ENCODE assay signal across 14 cellular contexts in genomic region chr6:132404736-132405135, GRCh38. TPM values are rescaled to one million over a fixed set of nuclear protein-coding genes. Genes with fewer than 3 reads are reported as not detected.
DNase-seq lines count a peak whose midpoint lies in the region; ATAC-seq and TF ChIP-seq lines count a peak whose summit lies in the region.
"Had no signal": no experiment of that assay in that cellular context is flagged by ENCODE, and none has a peak within 500 bp of the region (broad histone marks: within the 10 kb centered on the region; RNA-seq: fewer than 3 reads in every experiment).

No MANE protein-coding gene starts in this region.

- H3K27ac ChIP-seq in sigmoid colon (peak overlapping the region in 1 of 4 donors; percentile 4), aorta (ENCODE audit: low read depth in 1 of 2, low read length in 2 of 2) (no peak overlapping the region)
- H3K27ac ChIP-seq: VCaP had no signal

- WGBS in sigmoid colon, 2 donors = 37 to 44% methylated on average over 3 of the region's 3 CpGs
- 28 to 34% methylated on average over 3 of the region's 3 CpGs for WGBS in aorta, 2 donors

- H3K4me1 ChIP-seq in sigmoid colon = peaks cover 0 to 13% (median 12%) of the 10 kb centered on the region in 4 donors
- no peaks in the 10 kb centered on the region for H3K4me1 ChIP-seq in aorta (ENCODE audit: control insufficient read depth in 1 of 2, insufficient read depth in 2 of 2, low read length in 2 of 2)

- H3K27me3 ChIP-seq in sigmoid colon (peaks cover 0 to 12% (median 9%) of the 10 kb centered on the region in 3 donors), aorta (ENCODE audit: control insufficient read depth in 1 of 2, insufficient read depth in 2 of 2, low read length in 1 of 2) (no peaks in the 10 kb centered on the region)

- TF ChIP-seq POLR2A in sigmoid colon (IDR thresholded peaks at IDR 0.05) = no peak

- H3K4me3 ChIP-seq in choroid plexus epithelial cell (ENCODE audit: low read depth, low read length) (no peak overlapping the region), sigmoid colon (no peak overlapping the region), aorta (ENCODE audit: low read length in 2 of 2) (no peak overlapping the region)

- ATAC-seq in GM18498 (IDR thresholded peaks at IDR 0.05; ENCODE audit: unreplicated experiment) = peak; percentile 0
- ATAC-seq in GM21526 (IDR thresholded peaks at IDR 0.05; ENCODE audit: low FRiP score, unreplicated experiment) = peak; percentile 6
- ATAC-seq in HG03378 (IDR thresholded peaks at IDR 0.05; ENCODE audit: unreplicated experiment) = peak; percentile 10
- ATAC-seq in GM19452 (IDR thresholded peaks at IDR 0.05; ENCODE audit: unreplicated experiment) = no peak
- no peak for ATAC-seq in aorta (ENCODE audit: low FRiP score)

- TF ChIP-seq CTCF in choroid plexus epithelial cell (conservative IDR thresholded peaks at IDR 0.05; ENCODE audit: low read depth, low read length) (no peak), sigmoid colon (IDR thresholded peaks at IDR 0.05) (no peak)

- no peaks in the 10 kb centered on the region for H3K36me3 ChIP-seq in sigmoid colon
- H3K36me3 ChIP-seq in aorta (ENCODE audit: control insufficient read depth in 1 of 2, insufficient read depth in 2 of 2, low read length in 1 of 2) = no peaks in the 10 kb centered on the region

- intact Hi-C loops in sigmoid colon (cut with DNase I) (no loop called here), aorta (cut with DNase I) (no loop called here)

- TF ChIP-seq EP300 in sigmoid colon (IDR thresholded peaks at IDR 0.05) = no peak

- H3K9me3 ChIP-seq in sigmoid colon (no peaks in the 10 kb centered on the region), aorta (ENCODE audit: control insufficient read depth, low read length) (no peaks in the 10 kb centered on the region)

- peak; percentile 59 for DNase-seq in choroid plexus epithelial cell (ENCODE audit: low read depth)
- DNase-seq in sigmoid colon = no peak
- DNase-seq in iPS-NIHi11 (ENCODE audit: low spot score) = no peak
- no peak for DNase-seq in aorta
- DNase-seq: activated T-cell treated with anti-CD3 and anti-CD28 coated beads, Interleukin-2, amount 50 U/mL, for 1 hour; CD8-positive, alpha-beta memory T cell; islet precursor cell; naive B cell; SHP77 had no signal

RNA-seq across cellular contexts. Expression of gene MOXD1, which starts 3.5 kb away (rescaled TPM):
- total RNA-seq in sigmoid colon (10 to 100 TPM in 3 of 4 donors, 1 to 10 TPM in 1; 9.4 to 20.8 (median 11.7) TPM), aorta (1 to 10 TPM; 1.0 to 1.2 TPM)
- polyA plus RNA-seq in sigmoid colon (1 to 10 TPM; 1.2 to 6.6 (median 1.6) TPM), aorta (under 1 TPM in 1 of 2 donors, not detected in 1; 0.25 TPM)
- total RNA-seq: CD8-positive, alpha-beta memory T cell had no signal

Comparison
In these comparisons a context has a peak if more than half of its experiments do, and no peak if none do; other contexts are left out.
1. ATAC-seq: peak in GM18498 (single experiment), GM21526 (single experiment) and HG03378 (single experiment); none in GM19452 (single experiment) and aorta (single experiment).
2. RNA of gene MOXD1, which starts 3.5 kb away (total RNA-seq): 9.4 to 20.8 TPM in sigmoid colon; 1.0 to 1.2 TPM in aorta; every median in the first group is over 4 times any median in the second.